ENCODE assay signal across 25 cellular contexts in the genomic region with DNA sequence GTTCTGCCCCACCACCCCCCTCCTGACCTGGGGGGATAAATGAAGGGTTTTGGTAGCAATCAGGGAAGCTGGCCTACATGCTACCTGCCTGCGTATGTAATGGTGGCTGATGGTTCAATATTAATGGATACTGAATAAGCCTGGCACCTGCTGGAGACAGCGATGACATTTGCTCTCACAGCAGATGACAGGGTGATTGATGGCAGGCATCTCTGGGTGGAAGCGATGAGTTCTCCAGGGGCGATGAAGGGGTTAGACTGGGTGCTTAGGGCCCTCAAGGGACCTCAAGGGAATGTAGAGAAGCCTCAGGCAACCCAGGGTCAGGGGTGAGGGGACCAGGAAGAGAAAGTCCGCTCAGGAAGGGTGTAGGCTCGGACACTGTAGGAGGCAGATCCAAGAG.
DNase-seq lines count a peak whose midpoint lies in the region; ATAC-seq, FAIRE-seq and TF ChIP-seq lines count a peak whose summit lies in the region.
"Had no signal": no experiment of that assay in that cellular context is flagged by ENCODE, and none has a peak within 500 bp of the region (broad histone marks: within the 10 kb centered on the region; RNA-seq: fewer than 3 reads in every experiment).

No MANE protein-coding gene starts in this region.

- peak overlapping the region; percentile 24 for H3K27ac Mint-ChIP-seq in CD4-positive, alpha-beta T cell
- H3K27ac Mint-ChIP-seq in astrocyte (ENCODE audit: unreplicated experiment) = no peak overlapping the region
- H3K27ac Mint-ChIP-seq in neural progenitor cell = peak overlapping the region; percentile 65
- H3K27ac Mint-ChIP-seq: B cell; CD8-positive, alpha-beta T cell had no signal

- peak overlapping the region; percentile 98 for H3K4me2 ChIP-seq in BLaER1
- no peak overlapping the region for H3K4me2 ChIP-seq in astrocyte (ENCODE audit: low read length)
- no peak overlapping the region for H3K4me2 ChIP-seq in neural progenitor cell
- H3K4me2 ChIP-seq in PC-3 (ENCODE audit: low read length) = no peak overlapping the region
- H3K4me2 ChIP-seq: A549, SK-N-SH had no signal

- TF ChIP-seq POLR2A in GM12891 (IDR thresholded peaks at IDR 0.05; ENCODE audit: low read depth, low read length) = no peak

- H3K27ac ChIP-seq in BLaER1 (peak overlapping the region; percentile 94), astrocyte (ENCODE audit: low read depth, low read length) (no peak overlapping the region), neural progenitor cell (no peak overlapping the region), PC-3 (ENCODE audit: low read length) (no peak overlapping the region)
- H3K27ac ChIP-seq in CD4-positive, alpha-beta T cell (ENCODE audit: low read depth, low read length) = no peak overlapping the region
- H3K27ac ChIP-seq: A549, GM23248 had no signal

- no peak overlapping the region for H2AFZ ChIP-seq in astrocyte (ENCODE audit: low read depth, low read length)
- H2AFZ ChIP-seq in neural progenitor cell (replicated peaks) = no peak overlapping the region
- no peak overlapping the region for H2AFZ ChIP-seq in PC-3 (ENCODE audit: low read length)
- H2AFZ ChIP-seq: GM23248 had no signal

- no peaks in the 10 kb centered on the region for H3K79me2 ChIP-seq in astrocyte (ENCODE audit: insufficient read depth, low read length)
- H3K79me2 ChIP-seq in neural progenitor cell (ENCODE audit: low read depth) = no peaks in the 10 kb centered on the region
- H3K79me2 ChIP-seq in PC-3 (ENCODE audit: low read length) = no peaks in the 10 kb centered on the region

- FAIRE-seq in astrocyte (lab: Jason Lieb, UNC) (no peak), GM12891 (lab: Jason Lieb, UNC) (no peak)
- FAIRE-seq: A549, GM12878 had no signal

- H3K27me3 ChIP-seq in BLaER1 (no peaks in the 10 kb centered on the region), astrocyte (ENCODE audit: insufficient read depth, low read length) (peaks cover 17% of the 10 kb centered on the region), neural progenitor cell (no peaks in the 10 kb centered on the region), PC-3 (ENCODE audit: low read length) (peaks cover 76% of the 10 kb centered on the region)
- no peaks in the 10 kb centered on the region for H3K27me3 ChIP-seq in CD4-positive, alpha-beta T cell (ENCODE audit: control insufficient read depth, insufficient read depth, low read length)
- H3K27me3 ChIP-seq: MG63 had no signal

- no peaks in the 10 kb centered on the region for H3K36me3 ChIP-seq in BLaER1
- no peaks in the 10 kb centered on the region for H3K36me3 ChIP-seq in astrocyte (ENCODE audit: insufficient read depth, low read length)
- no peaks in the 10 kb centered on the region for H3K36me3 ChIP-seq in neural progenitor cell
- no peaks in the 10 kb centered on the region for H3K36me3 ChIP-seq in PC-3 (ENCODE audit: low read depth, low read length)
- H3K36me3 ChIP-seq: HAP-1, MG63 had no signal

- H3K9me2 ChIP-seq in PC-3 (replicated peaks; ENCODE audit: low read length) = no peaks in the 10 kb centered on the region
- H3K9me2 ChIP-seq: SK-N-SH had no signal

- no peak overlapping the region for H3K4me3 ChIP-seq in BLaER1
- no peak overlapping the region for H3K4me3 ChIP-seq in astrocyte (ENCODE audit: insufficient read depth, low read depth, low read length)
- no peak overlapping the region for H3K4me3 ChIP-seq in neural progenitor cell
- no peak overlapping the region for H3K4me3 ChIP-seq in PC-3 (ENCODE audit: low read length)
- H3K4me3 ChIP-seq: A549, GM12878, GM23248, HAP-1, MG63 had no signal

- no peaks in the 10 kb centered on the region for H3K36me3 Mint-ChIP-seq in CD4-positive, alpha-beta T cell (ENCODE audit: low read depth)
- H3K36me3 Mint-ChIP-seq in astrocyte (ENCODE audit: low read depth, unreplicated experiment) = no peaks in the 10 kb centered on the region
- H3K36me3 Mint-ChIP-seq in neural progenitor cell = no peaks in the 10 kb centered on the region
- H3K36me3 Mint-ChIP-seq: CD8-positive, alpha-beta T cell had no signal

- POLR2A ChIA-PET in CD4-positive, alpha-beta T cell (lab: Charles Lee) = no interaction called here
- POLR2A ChIA-PET in PC-3 (lab: Charles Lee; ENCODE audit: unreplicated experiment) = no interaction called here

- H3K4me3 Mint-ChIP-seq in CD4-positive, alpha-beta T cell = no peak overlapping the region
- H3K4me3 Mint-ChIP-seq in astrocyte (ENCODE audit: unreplicated experiment) (peak overlapping the region; percentile 42), neural progenitor cell (no peak overlapping the region)
- H3K4me3 Mint-ChIP-seq: B cell; CD8-positive, alpha-beta T cell had no signal

- ATAC-seq in CD4-positive, alpha-beta T cell (ENCODE audit: poor library complexity) = no peak
- no peak for ATAC-seq in PC-3
- ATAC-seq: A549; CD8-positive, alpha-beta T cell; GM12878; Panc1 had no signal

- H3K9ac ChIP-seq in BLaER1 (no peak overlapping the region; the same call in 1 of the 2 replicates), astrocyte (ENCODE audit: low read length) (no peak overlapping the region), neural progenitor cell (no peak overlapping the region), PC-3 (ENCODE audit: low read length) (no peak overlapping the region)
- H3K9ac ChIP-seq: GM23248, SK-N-SH had no signal

- no peaks in the 10 kb centered on the region for H3K9me3 Mint-ChIP-seq in CD4-positive, alpha-beta T cell
- peaks cover 4% of the 10 kb centered on the region for H3K9me3 Mint-ChIP-seq in astrocyte (ENCODE audit: unreplicated experiment)
- H3K9me3 Mint-ChIP-seq in neural progenitor cell = no peaks in the 10 kb centered on the region
- H3K9me3 Mint-ChIP-seq: CD8-positive, alpha-beta T cell had no signal

- CTCF ChIA-PET in CD4-positive, alpha-beta T cell (lab: Charles Lee) = no interaction called here
- CTCF ChIA-PET in PC-3 (lab: Charles Lee) = no interaction called here

- no peak for TF ChIP-seq CTCF in CD4-positive, alpha-beta T cell (IDR thresholded peaks at IDR 0.05)
- no peak for TF ChIP-seq CTCF in astrocyte (IDR thresholded peaks at IDR 0.05; ENCODE audit: insufficient read depth, low read depth, low read length)
- TF ChIP-seq CTCF in neural progenitor cell (IDR thresholded peaks at IDR 0.05) = no peak
- TF ChIP-seq CTCF in PC-3 (conservative IDR thresholded peaks at IDR 0.05; ENCODE audit: low read depth, low read length) = no peak

- no peaks in the 10 kb centered on the region for H3F3A ChIP-seq in neural progenitor cell (ENCODE audit: low read depth)
- H3F3A ChIP-seq in PC-3 (ENCODE audit: low read length, unreplicated experiment) = no peaks in the 10 kb centered on the region

- H3K4me1 ChIP-seq in BLaER1 (peaks cover 95% of the 10 kb centered on the region), astrocyte (ENCODE audit: insufficient read depth, low read length) (no peaks in the 10 kb centered on the region), neural progenitor cell (no peaks in the 10 kb centered on the region), PC-3 (ENCODE audit: insufficient read depth, low read length) (no peaks in the 10 kb centered on the region)
- H3K4me1 ChIP-seq: HAP-1 had no signal

- intact Hi-C loops in CD4-positive, alpha-beta T cell (cut with DNase I, micrococcal nuclease) = no loop called here
- intact Hi-C loops in PC-3 (cut with micrococcal nuclease) = no loop called here

- no peak for DNase-seq in CD4-positive, alpha-beta T cell
- DNase-seq in astrocyte (ENCODE audit: low read depth) = no peak
- DNase-seq in neural progenitor cell (ENCODE audit: low spot score) = no peak
- DNase-seq in GM12891 (ENCODE audit: insufficient read length, low spot score) = no peak
- DNase-seq in PC-3 = no peak
- no peak for DNase-seq in midbrain (lab: John Stamatoyannopoulos, UW)
- DNase-seq: CD8-positive, alpha-beta T cell; DND-41; GM23248; Kasumi-1; MG63; NCI-H1417 treated with DMSO at 0.1 percent for 48 hours; NCI-H187; NCI-H2107; NCI-H446 treated with DMSO at 0.1 percent for 48 hours; NCI-H774; NK-92 treated with Interleukin-12 subunit alpha and Interleukin-12 subunit beta, amount 100 ng/mL, for 24 hours; SIG-M5; SK-N-SH had no signal

- H4K20me1 ChIP-seq in BLaER1 (no peaks in the 10 kb centered on the region), astrocyte (ENCODE audit: insufficient read depth, low read length) (no peaks in the 10 kb centered on the region), neural progenitor cell (ENCODE audit: low read depth) (no peaks in the 10 kb centered on the region), PC-3 (ENCODE audit: low read length) (no peaks in the 10 kb centered on the region)

- peaks cover 4% of the 10 kb centered on the region; the same call in 1 of the 2 replicates for H3K9me3 ChIP-seq in BLaER1
- no peaks in the 10 kb centered on the region for H3K9me3 ChIP-seq in CD4-positive, alpha-beta T cell (ENCODE audit: control insufficient read depth, low read length)
- no peaks in the 10 kb centered on the region for H3K9me3 ChIP-seq in astrocyte (ENCODE audit: insufficient read depth, low read depth, low read length)
- H3K9me3 ChIP-seq in neural progenitor cell (ENCODE audit: low read depth) = no peaks in the 10 kb centered on the region
- no peaks in the 10 kb centered on the region for H3K9me3 ChIP-seq in PC-3 (ENCODE audit: low read length)
- H3K9me3 ChIP-seq: A549, HAP-1, MG63, SK-N-SH had no signal

- no TSS peak for BruUV-seq in PC-3 (replicated peaks; lab: Mats Ljungman, UMichigan)

- H3K4me1 Mint-ChIP-seq in CD4-positive, alpha-beta T cell (ENCODE audit: low read depth) = peaks cover 89% of the 10 kb centered on the region
- no peaks in the 10 kb centered on the region for H3K4me1 Mint-ChIP-seq in astrocyte (ENCODE audit: low read depth, unreplicated experiment)
- peaks cover 45% of the 10 kb centered on the region for H3K4me1 Mint-ChIP-seq in neural progenitor cell

- H3K27me3 Mint-ChIP-seq in CD4-positive, alpha-beta T cell = no peaks in the 10 kb centered on the region
- peaks cover 64% of the 10 kb centered on the region for H3K27me3 Mint-ChIP-seq in astrocyte (ENCODE audit: low read depth, unreplicated experiment)
- peaks cover 6% of the 10 kb centered on the region for H3K27me3 Mint-ChIP-seq in neural progenitor cell (ENCODE audit: insufficient read depth, low read depth)

TF ChIP-seq in GM12891, 5 proteins besides CTCF, POLR2A, EP300 and RAD21:
- TF ChIP-seq POU2F2 (IDR thresholded peaks at IDR 0.05; ENCODE audit: low read depth, low read length) = no peak
- no peak for TF ChIP-seq TAF1 (IDR thresholded peaks at IDR 0.05; ENCODE audit: low read depth, low read length)
- no peak for TF ChIP-seq POLR2AphosphoS5 (IDR thresholded peaks at IDR 0.05; ENCODE audit: low read depth, low read length)
- no peak for TF ChIP-seq PAX5 (IDR thresholded peaks at IDR 0.05; ENCODE audit: insufficient read depth, low read length, severe bottlenecking)
- TF ChIP-seq SPI1 (IDR thresholded peaks at IDR 0.05; ENCODE audit: low read depth, low read length) = no peak
